Comparison of ENCODE assay signal across 24 cellular contexts in genomic region chr2:80322958-80323357, GRCh38. TPM values are rescaled to one million over a fixed set of nuclear protein-coding genes. Genes with fewer than 3 reads are reported as not detected.
A peak's percentile ranks its signal among the peaks of the same experiment; 100 is the strongest.
DNase-seq lines count a peak whose midpoint lies in the region.
"Had no signal": no experiment of that assay in that cellular context is flagged by ENCODE, and none has a peak within 500 bp of the region (broad histone marks: within the 10 kb centered on the region; RNA-seq: fewer than 3 reads in every experiment).

No MANE protein-coding gene starts in this region.

- no peak overlapping the region for H4K8ac ChIP-seq in mesendoderm (ENCODE audit: low read depth, low read length)

- no CpG with 5 or more reads among the region's 14 CpGs for WGBS in mesendoderm (ENCODE audit: extremely low coverage, insufficient coverage, low lambda C conversion rate)

- no peak overlapping the region for H3K18ac ChIP-seq in mesendoderm (ENCODE audit: low read length)

- H3K4me3 ChIP-seq in HUES48 (ENCODE audit: low read depth, low read length) (0 out of 2 replicates have a peak overlapping the region, but pooled peaks have one; percentile 44), mesendoderm (ENCODE audit: low read length) (no peak overlapping the region)

- no peak overlapping the region for H4K5ac ChIP-seq in mesendoderm (ENCODE audit: low read length)

- peaks cover 48% of the 10 kb centered on the region for H3K4me1 ChIP-seq in HUES48 (ENCODE audit: control insufficient read depth, insufficient read depth, low read length)
- peaks cover 13% of the 10 kb centered on the region for H3K4me1 ChIP-seq in mesendoderm (ENCODE audit: control insufficient read depth, low read depth, low read length)

- no peak overlapping the region for H2BK120ac ChIP-seq in mesendoderm (ENCODE audit: low read depth, low read length)

- H2AK5ac ChIP-seq in mesendoderm (ENCODE audit: low read length) = no peak overlapping the region

- H2BK5ac ChIP-seq in mesendoderm (ENCODE audit: low read length) = no peak overlapping the region

- H3K27ac ChIP-seq in HUES48 (ENCODE audit: low read depth, low read length) = no peak overlapping the region
- peak overlapping the region; percentile 59 for H3K27ac ChIP-seq in caudate nucleus (ENCODE audit: low read depth, low read length)
- no peak overlapping the region for H3K27ac ChIP-seq in mesendoderm (ENCODE audit: low read depth, low read length)
- H3K27ac ChIP-seq: HL-60 had no signal

- H3K79me1 ChIP-seq in mesendoderm (ENCODE audit: low read length) = no peaks in the 10 kb centered on the region

- peak overlapping the region; percentile 44 for H3K56ac ChIP-seq in mesendoderm (ENCODE audit: low read length)

- no peak overlapping the region for H3K4ac ChIP-seq in mesendoderm (ENCODE audit: low read depth, low read length)

- H3K23ac ChIP-seq in mesendoderm (ENCODE audit: low read length) = no peak overlapping the region

- no peaks in the 10 kb centered on the region for H3K9me3 ChIP-seq in HUES48 (ENCODE audit: control insufficient read depth, insufficient read depth, low read length)
- H3K9me3 ChIP-seq: SK-N-SH had no signal

- H3K9ac ChIP-seq in HUES48 (ENCODE audit: low read depth, low read length) (no peak overlapping the region), mesendoderm (ENCODE audit: low read length) (no peak overlapping the region)
- H3K9ac ChIP-seq: SK-N-SH had no signal

- no peak overlapping the region for H2BK15ac ChIP-seq in mesendoderm (replicated peaks; ENCODE audit: low read depth)

- H3K79me2 ChIP-seq in mesendoderm (ENCODE audit: control insufficient read depth, insufficient read depth, low read length) = no peaks in the 10 kb centered on the region

- peak in 1 of 61 donors; percentile 56 for DNase-seq in caudate nucleus (lab: John Stamatoyannopoulos, UW)
- no peak for DNase-seq in mesendoderm
- no peak for DNase-seq in ecto neural progenitor cell (ENCODE audit: low spot score)
- no peak for DNase-seq in DMS79 treated with DMSO at 0.1 percent for 48 hours (lab: John Stamatoyannopoulos, UW)
- no peak for DNase-seq in NCI-H446 treated with DMSO at 0.1 percent for 48 hours (lab: John Stamatoyannopoulos, UW)
- no peak for DNase-seq in DMS53 (lab: John Stamatoyannopoulos, UW)
- DNase-seq: AML-193, COR-L47, DMS 273 treated with DMSO at 0.1 percent for 48 hours, GF-D8, HCEC 1CT, KBM-7, NCI-H1105 treated with DMSO at 0.1 percent for 48 hours, NCI-H1694 treated with DMSO at 0.1 percent for 48 hours, NCI-H2107, NCI-H2227 treated with DMSO at 0.1 percent for 48 hours, NCI-H524, NCI-H82, OCI-M1, RPMI8226, SHP77 treated with DMSO at 0.1 percent for 48 hours, SK-N-SH had no signal

- H3K4me2 ChIP-seq in mesendoderm (ENCODE audit: low read length) = no peak overlapping the region
- H3K4me2 ChIP-seq: SK-N-SH had no signal

- H3K36me3 ChIP-seq in HUES48 (ENCODE audit: control insufficient read depth, insufficient read depth, low read length) (no peaks in the 10 kb centered on the region), mesendoderm (ENCODE audit: control insufficient read depth, insufficient read depth, low read length) (no peaks in the 10 kb centered on the region)

- peaks cover 30% of the 10 kb centered on the region for H3K27me3 ChIP-seq in HUES48 (ENCODE audit: control insufficient read depth, insufficient read depth, low read length)
- no peaks in the 10 kb centered on the region for H3K27me3 ChIP-seq in mesendoderm (ENCODE audit: insufficient read depth, low read length, poor library complexity)

RNA-seq across cellular contexts. Expression of gene LRRTM1, which starts 18.4 kb away (rescaled TPM):
- polyA plus RNA-seq in mesendoderm (2013, experiment 1 of 2) = 3.9 TPM
- 4.4 TPM for polyA plus RNA-seq in mesendoderm (2013, experiment 2 of 2)
